18 cellular contexts compared by ENCODE assay signal in the genomic region with DNA sequence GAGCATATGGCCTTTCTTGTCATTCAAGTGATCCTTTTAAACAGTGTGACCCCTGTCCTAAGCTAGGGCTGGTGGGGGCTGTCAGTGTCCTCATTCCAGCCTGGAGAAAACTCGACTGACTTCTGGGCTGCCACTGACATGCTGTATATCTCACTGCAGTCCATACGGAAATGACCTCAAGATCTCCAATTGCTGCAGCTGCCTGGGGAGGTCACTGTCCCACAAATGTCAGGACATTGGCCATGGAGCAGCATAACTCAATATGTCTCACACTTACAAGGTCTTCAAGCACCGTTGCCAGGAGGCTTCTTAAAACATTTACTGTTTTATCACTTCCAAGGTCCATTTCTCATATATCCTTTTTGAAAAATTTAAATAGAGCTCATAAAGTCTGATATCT. TPM values are rescaled to one million over a fixed set of nuclear protein-coding genes. Genes with fewer than 3 reads are reported as not detected.
A peak's percentile ranks its signal among the peaks of the same experiment; 100 is the strongest.
DNase-seq lines count a peak whose midpoint lies in the region; ATAC-seq, FAIRE-seq and TF ChIP-seq lines count a peak whose summit lies in the region.
"Had no signal": no experiment of that assay in that cellular context is flagged by ENCODE, and none has a peak within 500 bp of the region (broad histone marks: within the 10 kb centered on the region; RNA-seq: fewer than 3 reads in every experiment).

No MANE protein-coding gene starts in this region.

- POLR2A ChIA-PET in HepG2 (lab: Yijun Ruan, JAX): no interaction called here

- no peak overlapping the region for H2BK5ac ChIP-seq in neuronal stem cell (ENCODE audit: low read length)

- H2BK120ac ChIP-seq in neuronal stem cell (ENCODE audit: low read depth, low read length): no peak overlapping the region

- 74% methylated on average over 3 of the region's 3 CpGs for WGBS in liver
- 0% methylated on average over 3 of the region's 3 CpGs for WGBS in HepG2 (ENCODE audit: low lambda C conversion rate)
- WGBS in neuronal stem cell (ENCODE audit: extremely low coverage in 2 of 2, insufficient read length in 2 of 2, insufficient replicate concordance in 1 of 2), 2 donors: no CpG with 5 or more reads among the region's 3 CpGs

- H4K91ac ChIP-seq in neuronal stem cell (ENCODE audit: low read depth, low read length, poor library complexity): no peak overlapping the region

- H2AK5ac ChIP-seq in neuronal stem cell (ENCODE audit: low read depth, low read length): no peak overlapping the region

- H3K18ac ChIP-seq in neuronal stem cell (ENCODE audit: low read length): peak overlapping the region; percentile 49

- ATAC-seq in HepG2: no peak
- ATAC-seq in HG02642 (IDR thresholded peaks at IDR 0.05; ENCODE audit: poor library complexity, unreplicated experiment): no peak

- H3K36me3 ChIP-seq in liver (ENCODE audit: control insufficient read depth in 4 of 4, insufficient read depth in 3 of 4, low read depth in 1 of 4, low read length in 3 of 4) (peaks cover 0 to 14% (median 5%) of the 10 kb centered on the region in 4 donors), HepG2 (replicated peaks in 1 of 2; ENCODE audit: control insufficient read depth in 1 of 2, insufficient read depth in 2 of 2, low read length in 2 of 2) (no peaks in the 10 kb centered on the region), neuronal stem cell (replicated peaks in 1 of 2; ENCODE audit: control insufficient read depth in 2 of 2, insufficient read depth in 2 of 2, low read length in 2 of 2) (no peaks in the 10 kb centered on the region)
- H3K36me3 ChIP-seq: BLaER1, HAP-1 had no signal

- H4K20me1 ChIP-seq in HepG2 (ENCODE audit: insufficient read depth, low read length): no peaks in the 10 kb centered on the region; the same call in 1 of the 2 replicates
- H4K20me1 ChIP-seq: BLaER1 had no signal

- TF ChIP-seq POLR2A in HepG2 (IDR thresholded peaks at IDR 0.05; ENCODE audit: insufficient read depth in 1 of 2, low read depth in 2 of 2, low read length in 2 of 2): no peak

- no peak for DNase-seq in HepG2 (ENCODE audit: low spot score)
- peak; percentile 25 for DNase-seq in islet precursor cell
- no peak for DNase-seq in neuronal stem cell (ENCODE audit: low spot score)
- DNase-seq in cardiac septum (ENCODE audit: low spot score): no peak
- DNase-seq in RPMI8226: no peak
- DNase-seq: 8988T; CD4-positive, alpha-beta memory T cell; DMS153; DND-41; EL; GM23248 had no signal

- no peak overlapping the region for H4K8ac ChIP-seq in neuronal stem cell (ENCODE audit: low read depth, low read length)

- no peak overlapping the region for H3K4ac ChIP-seq in neuronal stem cell (ENCODE audit: low read length)

- H2AFZ ChIP-seq in HepG2 (ENCODE audit: low read length) (no peak overlapping the region), neuronal stem cell (ENCODE audit: low read length) (no peak overlapping the region)
- H2AFZ ChIP-seq: GM23248 had no signal

- H2BK12ac ChIP-seq in neuronal stem cell (ENCODE audit: low read length): no peak overlapping the region

- no peaks in the 10 kb centered on the region for H3K9me3 ChIP-seq in liver (ENCODE audit: control insufficient read depth in 4 of 4, low read length in 3 of 4)
- no peaks in the 10 kb centered on the region for H3K9me3 ChIP-seq in HepG2 (ENCODE audit: low read length)
- H3K9me3 ChIP-seq in neuronal stem cell (replicated peaks in 1 of 2; ENCODE audit: control insufficient read depth in 2 of 2, insufficient read depth in 1 of 2, low read depth in 1 of 2, low read length in 2 of 2): no peaks in the 10 kb centered on the region
- H3K9me3 ChIP-seq: BLaER1, HAP-1 had no signal

- H3K27me3 ChIP-seq in liver (ENCODE audit: control insufficient read depth in 4 of 4, insufficient read depth in 4 of 4, low read length in 3 of 4): no peaks in the 10 kb centered on the region
- H3K27me3 ChIP-seq in HepG2 (ENCODE audit: control insufficient read depth in 1 of 2, insufficient read depth in 2 of 2, low read length in 2 of 2): peaks cover 0 to 2% of the 10 kb centered on the region in 2 experiments; a peak in 1 of 5 replicates
- H3K27me3 ChIP-seq in neuronal stem cell (ENCODE audit: control insufficient read depth in 3 of 3, insufficient read depth in 3 of 3, low read depth in 1 of 3, low read length in 3 of 3): no peaks in the 10 kb centered on the region
- H3K27me3 ChIP-seq: BLaER1 had no signal

- no peak for FAIRE-seq in HepG2 (lab: Jason Lieb, UNC)
- FAIRE-seq: G401.6, GM12891, GM19239 had no signal

- no peak overlapping the region for H3K23ac ChIP-seq in neuronal stem cell (ENCODE audit: low read depth, low read length, poor library complexity)

- in situ Hi-C loops in HepG2 (cut with HindIII; ENCODE audit: extremely low pct_ligation_motif_present, low pct_unique_long_range_greater_than_20kb): no loop called here

- no peak for TF ChIP-seq EP300 in HepG2 (IDR thresholded peaks at IDR 0.05; ENCODE audit: low read depth in 2 of 2, low read length in 2 of 2)
- TF ChIP-seq EP300 in HepG2 (CRISPR knock-in tag; IDR thresholded peaks at IDR 0.05; ENCODE audit: borderline replicate concordance): no peak

- CTCF ChIA-PET in HepG2 (lab: Yijun Ruan, JAX; ENCODE audit: low intra/inter-chr PET ratio, low total read pairs): no interaction called here

- no peak overlapping the region for H3K4me2 ChIP-seq in HepG2 (ENCODE audit: low read depth, low read length)
- H3K4me2 ChIP-seq in neuronal stem cell (ENCODE audit: insufficient read depth, low read length, poor library complexity, severe bottlenecking): no peak overlapping the region
- H3K4me2 ChIP-seq: BLaER1 had no signal

- no peak overlapping the region for H2BK15ac ChIP-seq in neuronal stem cell (ENCODE audit: low read length)

- H3K4me1 ChIP-seq in liver (ENCODE audit: control insufficient read depth in 4 of 4, insufficient read depth in 4 of 4, low read length in 3 of 4) (peaks cover 0 to 20% (median 12%) of the 10 kb centered on the region in 4 donors), HepG2 (ENCODE audit: insufficient read depth, low read length) (no peaks in the 10 kb centered on the region), neuronal stem cell (ENCODE audit: control insufficient read depth in 2 of 2, insufficient read depth in 1 of 2, low read depth in 1 of 2, low read length in 2 of 2) (no peaks in the 10 kb centered on the region)
- H3K4me1 ChIP-seq: BLaER1, HAP-1 had no signal

- H3K9ac ChIP-seq in liver (ENCODE audit: low read depth in 1 of 2, low read length in 2 of 2) (no peak overlapping the region), HepG2 (ENCODE audit: insufficient read depth, low read depth, low read length) (no peak overlapping the region), neuronal stem cell (ENCODE audit: low read depth, low read length, poor library complexity) (no peak overlapping the region)
- H3K9ac ChIP-seq: BLaER1, GM23248 had no signal

- intact Hi-C loops in HepG2 (cut with micrococcal nuclease; ENCODE audit: unreplicated experiment): no loop called here
- intact Hi-C loops in cardiac septum (cut with DNase I): no loop called here

- no peak overlapping the region for H3K27ac ChIP-seq in liver (ENCODE audit: low read depth in 1 of 2, low read length in 2 of 2)
- no peak overlapping the region for H3K27ac ChIP-seq in HepG2 (ENCODE audit: extremely low read length, insufficient read depth, low read length)
- no peak overlapping the region for H3K27ac ChIP-seq in neuronal stem cell (replicated peaks; ENCODE audit: low read length)
- H3K27ac ChIP-seq: BLaER1, GM23248 had no signal

- H3K79me2 ChIP-seq in HepG2 (ENCODE audit: insufficient read depth, low read length): no peaks in the 10 kb centered on the region

- no TSS peak for BruUV-seq in HepG2 (replicated peaks; lab: Mats Ljungman, UMichigan)

- H3K4me3 ChIP-seq in liver (ENCODE audit: low read depth in 1 of 3, low read length in 3 of 3): no peak overlapping the region
- no peak overlapping the region for H3K4me3 ChIP-seq in HepG2 (replicated peaks in 1 of 3; ENCODE audit: insufficient read depth in 1 of 3, low read depth in 2 of 3, low read length in 3 of 3)
- H3K4me3 ChIP-seq in neuronal stem cell (ENCODE audit: low read length in 2 of 2): no peak overlapping the region
- H3K4me3 ChIP-seq: BLaER1, GM23248, HAP-1 had no signal

- TF ChIP-seq RAD21 in liver (IDR thresholded peaks at IDR 0.05) (peak in 1 of 2 donors; percentile 39), HepG2 (CRISPR knock-in tag; IDR thresholded peaks at IDR 0.05) (no peak)

- no peak overlapping the region for H3K14ac ChIP-seq in neuronal stem cell (ENCODE audit: low read length)

- H3K79me1 ChIP-seq in neuronal stem cell (ENCODE audit: low read depth, low read length): no peaks in the 10 kb centered on the region

- TF ChIP-seq CTCF in liver (IDR thresholded peaks at IDR 0.05; ENCODE audit: low read depth, low read length, missing input control): no peak
- TF ChIP-seq CTCF in HepG2 (CRISPR knock-in tag; IDR thresholded peaks at IDR 0.05): no peak

TF ChIP-seq in liver, 16 proteins besides CTCF, POLR2A, EP300 and RAD21 (continues in another document):
- TF ChIP-seq TAF1 (conservative IDR thresholded peaks at IDR 0.05): no peak

RNA-seq across cellular contexts. Expression of gene CSNK2A3, which starts 27.8 kb away (rescaled TPM):
- total RNA-seq in liver (under 1 TPM; 0.51 to 0.92 TPM), HepG2 (2016; rRNA removed; fragmentation: Illumina TruSeq; extraction: Trizol) (3.5 and 5.4 TPM in 2 replicates), cardiac septum (1.6 TPM)
- polyA plus RNA-seq in liver (under 1 TPM in 1 of 2 donors, not detected in 1; 0.59 TPM), HepG2 (2011; rRNA removed) (1.5 and 1.7 TPM in 2 replicates)
- total RNA-seq in HepG2 (2016; cell fraction: cytosol; rRNA removed; fragmentation: Illumina TruSeq; extraction: Trizol; ENCODE audit: low read depth): 1.6 and 2.0 TPM in 2 replicates
- 3.4 and 4.2 TPM in 2 replicates for total RNA-seq in HepG2 (2016; cell fraction: insoluble cytoplasmic fraction; rRNA removed; fragmentation: Illumina TruSeq; extraction: Trizol)
- total RNA-seq in HepG2 (2016; cell fraction: membrane; rRNA removed; fragmentation: Illumina TruSeq; extraction: Trizol): 1.6 and 2.3 TPM in 2 replicates
- 0.90 and 1.8 TPM in 2 replicates for total RNA-seq in HepG2 (2016; cell fraction: nucleus; rRNA removed; fragmentation: Illumina TruSeq; extraction: Trizol)
- polyA plus RNA-seq in HepG2 (2011; cell fraction: cytosol; rRNA removed): 0.98 and 3.8 TPM in 2 replicates
- polyA plus RNA-seq in HepG2 (2011; cell fraction: nucleus; rRNA removed): 0.71 and 1.1 TPM in 2 replicates
- 10.7 and 12.4 TPM in 2 replicates for polyA plus RNA-seq in HepG2 (2012)
- polyA plus RNA-seq in HepG2 (2016; cell fraction: cytosol; fragmentation: Illumina TruSeq; extraction: Trizol; ENCODE audit: low read depth): 0.42 TPM in 2 replicates
- polyA plus RNA-seq in HepG2 (2016; cell fraction: insoluble cytoplasmic fraction; fragmentation: Illumina TruSeq; extraction: Trizol; ENCODE audit: low read depth): 2.2 and 3.1 TPM in 2 replicates
- 0.63 and 0.72 TPM in 2 replicates for polyA plus RNA-seq in HepG2 (2016; cell fraction: membrane; fragmentation: Illumina TruSeq; extraction: Trizol; ENCODE audit: low read depth)
- polyA plus RNA-seq in HepG2 (2016; cell fraction: nucleus; fragmentation: Illumina TruSeq; extraction: Trizol; ENCODE audit: insufficient read depth, low read depth): 1.2 and 2.1 TPM in 2 replicates
- polyA minus RNA-seq in HepG2 (2011; rRNA and poly(A)+ RNA removed; ENCODE audit: low replicate concordance): 0.50 and 1.2 TPM in 2 replicates
- 1.9 and 3.0 TPM in 2 replicates for polyA minus RNA-seq in HepG2 (2011; cell fraction: cytosol; rRNA and poly(A)+ RNA removed)
- polyA minus RNA-seq in HepG2 (2011; cell fraction: nucleus; rRNA and poly(A)+ RNA removed): 1.7 and 3.0 TPM in 2 replicates
- 1.9 TPM for polyA plus RNA-seq in neuronal stem cell (2013, experiment 1 of 2)
- 2.4 TPM for polyA plus RNA-seq in neuronal stem cell (2013, experiment 2 of 2)
